Comparison of ENCODE assay signal across 1 cellular context in genomic region chr19:49850221-49850486, GRCh38.
TF ChIP-seq lines count a peak whose summit lies in the region.

No MANE protein-coding gene starts in this region.

TF ChIP-seq in K562, 482 proteins besides CTCF, POLR2A, EP300 and RAD21:
- TF ChIP-seq KLF10 (CRISPR knock-in tag; IDR thresholded peaks at IDR 0.05) (no peak), MTA2 (IDR thresholded peaks at IDR 0.05; ENCODE audit: low read depth) (0 out of 2 replicates have a peak, but pooled peaks have one; percentile 2), COPS2 (conservative IDR thresholded peaks at IDR 0.05) (no peak), KAT8 (IDR thresholded peaks at IDR 0.05; ENCODE audit: low read depth) (no peak), ETV5 (CRISPR knock-in tag; IDR thresholded peaks at IDR 0.05; ENCODE audit: low read depth) (peak; percentile 21; the same call in 1 of the 2 replicates), HDGF (IDR thresholded peaks at IDR 0.05) (peak; percentile 79; the same call in 1 of the 2 replicates), MBD1 (CRISPR knock-in tag; IDR thresholded peaks at IDR 0.05) (0 out of 2 replicates have a peak, but pooled peaks have one; percentile 13), AFF1 (IDR thresholded peaks at IDR 0.05; ENCODE audit: low read depth in 1 of 2, partially characterized antibody in 2 of 2) (peak in 1 of 2 experiments; percentile 31), NR2C2 (CRISPR knock-in tag; IDR thresholded peaks at IDR 0.05) (0 out of 2 replicates have a peak, but pooled peaks have one; percentile 41), NR2C2 (tag; IDR thresholded peaks at IDR 0.05) (no peak), FOXK1 (CRISPR knock-in tag; IDR thresholded peaks at IDR 0.05; ENCODE audit: borderline replicate concordance) (0 out of 2 replicates have a peak, but pooled peaks have one; percentile 26), SIN3A (IDR thresholded peaks at IDR 0.05; ENCODE audit: borderline replicate concordance in 2 of 2, control insufficient read depth in 1 of 2, low read depth in 2 of 2, low read length in 2 of 2) (0 out of 4 replicates have a peak, but pooled peaks of 1 of the 2 experiments have one; percentile 28), HMBOX1 (IDR thresholded peaks at IDR 0.05) (0 out of 2 replicates have a peak, but pooled peaks have one; percentile 5)
